1 cellular context compared by ENCODE assay signal in genomic region chr20:43917380-43917779, GRCh38.
TF ChIP-seq lines count a peak whose summit lies in the region.

No MANE protein-coding gene starts in this region.

TF ChIP-seq in IMR-90, 13 proteins besides CTCF, POLR2A, EP300 and RAD21 (continued from another document):
- no peak for TF ChIP-seq ELK1 (IDR thresholded peaks at IDR 0.05; ENCODE audit: borderline replicate concordance, low read depth, low read length)
TF ChIP-seq in IMR-90: peak in this region for 0.
